Comparison of ENCODE assay signal across 33 cellular contexts in the genomic region with DNA sequence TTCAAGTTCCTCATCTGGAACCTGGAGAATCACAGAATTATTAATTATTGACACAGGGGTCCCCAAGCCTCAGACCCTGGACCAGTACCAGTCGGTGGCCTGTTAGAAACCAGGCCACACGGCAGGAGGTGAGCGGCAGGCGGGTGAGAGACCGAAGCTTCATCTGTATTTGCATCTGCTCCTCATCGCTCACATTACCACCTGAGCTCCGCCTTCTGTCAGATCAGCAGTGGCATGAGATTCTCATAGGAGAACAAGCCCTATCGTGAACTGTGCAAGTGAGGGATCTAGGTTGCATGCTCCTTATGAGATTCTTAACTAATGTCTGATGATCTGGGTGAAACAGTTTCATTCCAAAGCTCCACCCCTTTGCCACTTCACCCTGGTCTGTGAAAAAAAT.
"Had no signal": no experiment of that assay in that cellular context is flagged by ENCODE, and none has a peak within 500 bp of the region (broad histone marks: within the 10 kb centered on the region; RNA-seq: fewer than 3 reads in every experiment).

No MANE protein-coding gene starts in this region.

- H3K9me3 ChIP-seq: ascending aorta had no signal

- H3K36me3 Mint-ChIP-seq: activated CD4-positive, alpha-beta memory T cell treated with anti-CD3 and anti-CD28 coated beads for 36 hours; activated naive CD4-positive, alpha-beta T cell treated with anti-CD3 and anti-CD28 coated beads, Interleukin-2, amount 50 U/mL, for 72 hours; activated naive CD8-positive, alpha-beta T cell treated with anti-CD3 and anti-CD28 coated beads for 36 hours had no signal

- H3K27me3 Mint-ChIP-seq: activated B cell treated with CpG ODN at 0.5 μM for 24 hours; activated CD8-positive, alpha-beta T cell treated with anti-CD3 and anti-CD28 coated beads for 36 hours had no signal

- H3K27ac Mint-ChIP-seq: activated B cell treated with CpG ODN at 0.5 μM for 24 hours; activated CD4-positive, alpha-beta memory T cell treated with anti-CD3 and anti-CD28 coated beads for 36 hours; activated CD4-positive, alpha-beta T cell treated with anti-CD3 and anti-CD28 coated beads, Interleukin-2, amount 10 ng/mL, durations not matched to agents 24 days and 14 days; activated CD8-positive, alpha-beta T cell treated with anti-CD3 and anti-CD28 coated beads for 36 hours; activated naive CD4-positive, alpha-beta T cell treated with anti-CD3 and anti-CD28 coated beads for 36 hours; activated naive CD4-positive, alpha-beta T cell treated with anti-CD3 and anti-CD28 coated beads, Interleukin-2, amount 50 U/mL, for 72 hours; activated naive CD8-positive, alpha-beta T cell treated with anti-CD3 and anti-CD28 coated beads for 36 hours; activated T-cell treated with anti-CD3 and anti-CD28 coated beads, Interleukin-2, amount 50 U/mL, for 72 hours; activated T-helper 1 cell treated with anti-CD3 and anti-CD28 coated beads, Interleukin-12 subunit alpha, Interleukin-12 subunit beta, Interleukin-2, Interleukin-4 antibody, amounts not matched to agents 30 ng/mL and 10 ng/mL and 1 ng/mL, durations not matched to agents 14 hours and 24 hours and 36 hours; activated T-helper 17 cell treated with anti-CD3 and anti-CD28 coated beads, Interleukin-2, amount 50 U/mL, for 72 hours; brain; T-helper 1 cell treated with Interleukin-12 subunit alpha and Interleukin-12 subunit beta and Interleukin-4 antibody, amounts not matched to agents 30 μg/mL and 1 μg/mL, for 36 hours; T-helper 2 cell treated with Interferon-gamma antibody and Interleukin-4, amounts not matched to agents 5 μg/mL and 100 μg/mL, for 36 hours had no signal

- H3K4me3 Mint-ChIP-seq: activated B cell treated with CpG ODN at 0.5 μM for 24 hours; activated CD4-positive, alpha-beta memory T cell treated with anti-CD3 and anti-CD28 coated beads for 36 hours; activated CD4-positive, alpha-beta T cell treated with anti-CD3 and anti-CD28 coated beads, Interleukin-2, amount 10 ng/mL, durations not matched to agents 24 days and 14 days; activated CD8-positive, alpha-beta T cell treated with anti-CD3 and anti-CD28 coated beads for 36 hours; activated naive CD4-positive, alpha-beta T cell treated with anti-CD3 and anti-CD28 coated beads for 36 hours; activated naive CD8-positive, alpha-beta T cell treated with anti-CD3 and anti-CD28 coated beads for 36 hours; activated T-cell treated with anti-CD3 and anti-CD28 coated beads, Interleukin-2, amount 50 U/mL, for 4 hours; activated T-cell treated with anti-CD3 and anti-CD28 coated beads, Interleukin-2, amount 50 U/mL, for 72 hours; activated T-helper 1 cell treated with anti-CD3 and anti-CD28 coated beads, Interleukin-12 subunit alpha, Interleukin-12 subunit beta, Interleukin-2, Interleukin-4 antibody, amounts not matched to agents 30 ng/mL and 10 ng/mL and 1 ng/mL, durations not matched to agents 14 hours and 24 hours and 36 hours; activated T-helper 17 cell treated with anti-CD3 and anti-CD28 coated beads, Interleukin-2, amount 50 U/mL, for 72 hours; brain; T-helper 1 cell treated with Interleukin-12 subunit alpha and Interleukin-12 subunit beta and Interleukin-4 antibody, amounts not matched to agents 30 μg/mL and 1 μg/mL, for 36 hours; T-helper 2 cell treated with Interferon-gamma antibody and Interleukin-4, amounts not matched to agents 5 μg/mL and 100 μg/mL, for 36 hours had no signal

- H3K27me3 ChIP-seq: ascending aorta had no signal

- H3K36me3 ChIP-seq: ascending aorta had no signal

- H3K9me3 Mint-ChIP-seq: activated B cell treated with CpG ODN at 0.5 μM for 24 hours; activated CD4-positive, alpha-beta memory T cell treated with anti-CD3 and anti-CD28 coated beads for 36 hours; activated CD4-positive, alpha-beta T cell treated with anti-CD3 and anti-CD28 coated beads, Interleukin-2, amount 10 ng/mL, durations not matched to agents 24 days and 14 days; activated CD8-positive, alpha-beta T cell treated with anti-CD3 and anti-CD28 coated beads for 36 hours; activated naive CD4-positive, alpha-beta T cell treated with anti-CD3 and anti-CD28 coated beads for 36 hours; activated naive CD8-positive, alpha-beta T cell treated with anti-CD3 and anti-CD28 coated beads for 36 hours; activated T-cell treated with anti-CD3 and anti-CD28 coated beads, Interleukin-2, amount 50 U/mL, for 4 hours; activated T-helper 1 cell treated with anti-CD3 and anti-CD28 coated beads, Interleukin-12 subunit alpha, Interleukin-12 subunit beta, Interleukin-2, Interleukin-4 antibody, amounts not matched to agents 30 ng/mL and 10 ng/mL and 1 ng/mL, durations not matched to agents 14 hours and 24 hours and 36 hours; activated T-helper 17 cell treated with anti-CD3 and anti-CD28 coated beads, Interleukin-2, amount 50 U/mL, for 72 hours; T-helper 1 cell treated with Interleukin-12 subunit alpha and Interleukin-12 subunit beta and Interleukin-4 antibody, amounts not matched to agents 30 μg/mL and 1 μg/mL, for 36 hours; T-helper 2 cell treated with Interferon-gamma antibody and Interleukin-4, amounts not matched to agents 5 μg/mL and 100 μg/mL, for 36 hours had no signal

- H3K4me3 ChIP-seq: ascending aorta had no signal

- H3K27ac ChIP-seq: ascending aorta, VCaP had no signal

- DNase-seq: activated B cell treated with CpG ODN at 0.5 μM for 24 hours; activated CD4-positive, alpha-beta memory T cell treated with anti-CD3 and anti-CD28 coated beads for 36 hours; activated CD4-positive, alpha-beta T cell treated with anti-CD3 and anti-CD28 coated beads for 4 hours; activated CD4-positive, alpha-beta T cell treated with anti-CD3 and anti-CD28 coated beads, Interleukin-2, amount 10 ng/mL, durations not matched to agents 24 days and 14 days; activated CD4-positive, alpha-beta T cell treated with anti-CD3 and anti-CD28 coated beads, Interleukin-2, amount 50 U/mL, for 1 hour; activated CD4-positive, alpha-beta T cell treated with anti-CD3 and anti-CD28 coated beads, Interleukin-2, amount 50 U/mL, for 4 hours; activated CD4-positive, CD25-positive, alpha-beta regulatory T cell treated with anti-CD3 and anti-CD28 coated beads, Interleukin-2, amount 50 U/mL, for 72 hours; activated CD8-positive, alpha-beta memory T cell treated with anti-CD3 and anti-CD28 coated beads, Interleukin-2, amount 50 U/mL, for 4 hours; activated CD8-positive, alpha-beta T cell treated with anti-CD3 and anti-CD28 coated beads for 36 hours; activated effector memory CD4-positive, alpha-beta T cell treated with anti-CD3 and anti-CD28 coated beads, Interleukin-2, amount 50 U/mL, for 16 hours; activated gamma-delta T cell treated with Interleukin-2 at 50 U/mL for 16 hours; activated naive CD4-positive, alpha-beta T cell; activated naive CD4-positive, alpha-beta T cell treated with anti-CD3 and anti-CD28 coated beads for 36 hours; activated naive CD4-positive, alpha-beta T cell treated with anti-CD3 and anti-CD28 coated beads, Interleukin-2, amount 50 U/mL, for 16 hours; activated naive CD8-positive, alpha-beta T cell treated with anti-CD3 and anti-CD28 coated beads for 36 hours; activated T-cell treated with anti-CD3 and anti-CD28 coated beads for 4 hours; activated T-cell treated with anti-CD3 and anti-CD28 coated beads, Interleukin-2, amount 50 U/mL, for 1 hour; activated T-cell treated with anti-CD3 and anti-CD28 coated beads, Interleukin-2, amount 50 U/mL, for 4 hours; activated T-cell treated with anti-CD3 and anti-CD28 coated beads, Interleukin-2, amount 50 U/mL, for 72 hours; amygdala; anterior cingulate cortex; central memory CD4-positive, alpha-beta T cell; T-helper 1 cell; T-helper 2 cell; T-helper 9 cell had no signal

- ATAC-seq: activated CD8-positive, alpha-beta T cell treated with anti-CD3 and anti-CD28 coated beads for 36 hours; activated naive CD4-positive, alpha-beta T cell treated with anti-CD3 and anti-CD28 coated beads, Interleukin-2, amount 50 U/mL, for 72 hours; activated T-cell treated with anti-CD3 and anti-CD28 coated beads, Interleukin-2, amount 50 U/mL, for 4 hours; activated T-cell treated with anti-CD3 and anti-CD28 coated beads, Interleukin-2, amount 50 U/mL, for 72 hours; activated T-helper 17 cell treated with anti-CD3 and anti-CD28 coated beads, Interleukin-2, amount 50 U/mL, for 72 hours had no signal

- H3K4me1 Mint-ChIP-seq: activated B cell treated with CpG ODN at 0.5 μM for 24 hours; activated CD4-positive, alpha-beta T cell treated with anti-CD3 and anti-CD28 coated beads, Interleukin-2, amount 10 ng/mL, durations not matched to agents 24 days and 14 days; activated naive CD8-positive, alpha-beta T cell treated with anti-CD3 and anti-CD28 coated beads for 36 hours; activated T-helper 17 cell treated with anti-CD3 and anti-CD28 coated beads, Interleukin-2, amount 50 U/mL, for 72 hours had no signal
